In genomic region chr4:68416591-68416990, GRCh38 we compare ENCODE assay signal across 19 cellular contexts. TPM values are rescaled to one million over a fixed set of nuclear protein-coding genes. Genes with fewer than 3 reads are reported as not detected.
"Had no signal": no experiment of that assay in that cellular context is flagged by ENCODE, and none has a peak within 500 bp of the region (broad histone marks: within the 10 kb centered on the region; RNA-seq: fewer than 3 reads in every experiment).

No MANE protein-coding gene starts in this region.

- DNase-seq: activated naive CD4-positive, alpha-beta T cell; activated naive CD8-positive, alpha-beta T cell treated with anti-CD3 and anti-CD28 coated beads, Interleukin-2, amount 10 ng/mL, durations not matched to agents 7 days and 5 days; anterior cingulate cortex; effector memory CD8-positive, alpha-beta T cell; erythroblast; glutamatergic neuron; kidney glomerular epithelial cell; nephron progenitor cell; occipital lobe; right cardiac atrium; small intestine had no signal

- H3K27ac Mint-ChIP-seq: activated naive CD8-positive, alpha-beta T cell treated with anti-CD3 and anti-CD28 coated beads, Interleukin-2, amount 10 ng/mL, durations not matched to agents 7 days and 5 days; activated T-helper 1 cell treated with anti-CD3 and anti-CD28 coated beads, Interleukin-12 subunit alpha, Interleukin-12 subunit beta, Interleukin-2, Interleukin-4 antibody, amounts not matched to agents 30 ng/mL and 10 ng/mL and 1 ng/mL, durations not matched to agents 14 hours and 24 hours and 36 hours; dendritic cell treated with granulocyte-macrophage colony-stimulating factor and Interleukin-4, amounts not matched to agents 40 ng/mL and 50 ng/mL, for 4 days; effector memory CD8-positive, alpha-beta T cell; nephron progenitor cell; progenitor cell of endocrine pancreas; stimulated activated naive CD8-positive, alpha-beta T cell treated with anti-CD3 and anti-CD28 coated beads, Interleukin-15, Interleukin-2, amounts not matched to agents 100 ng/mL and 50 ng/mL, for 24 hours; type B pancreatic cell had no signal

- H3K4me1 Mint-ChIP-seq: nephron progenitor cell had no signal

- H3K36me3 Mint-ChIP-seq: activated naive CD8-positive, alpha-beta T cell treated with anti-CD3 and anti-CD28 coated beads, Interleukin-2, amount 10 ng/mL, durations not matched to agents 7 days and 5 days; type B pancreatic cell had no signal

- H3K27me3 Mint-ChIP-seq: activated naive CD8-positive, alpha-beta T cell treated with anti-CD3 and anti-CD28 coated beads, Interleukin-2, amount 10 ng/mL, durations not matched to agents 7 days and 5 days; dendritic cell treated with granulocyte-macrophage colony-stimulating factor and Interleukin-4, amounts not matched to agents 40 ng/mL and 50 ng/mL, for 4 days; progenitor cell of endocrine pancreas; stimulated activated naive CD8-positive, alpha-beta T cell treated with anti-CD3 and anti-CD28 coated beads, Interleukin-15, Interleukin-2, amounts not matched to agents 100 ng/mL and 50 ng/mL, for 24 hours; type B pancreatic cell had no signal

- H3K9me3 Mint-ChIP-seq: activated T-helper 1 cell treated with anti-CD3 and anti-CD28 coated beads, Interleukin-12 subunit alpha, Interleukin-12 subunit beta, Interleukin-2, Interleukin-4 antibody, amounts not matched to agents 30 ng/mL and 10 ng/mL and 1 ng/mL, durations not matched to agents 14 hours and 24 hours and 36 hours; effector memory CD8-positive, alpha-beta T cell; type B pancreatic cell had no signal

- H3K4me3 Mint-ChIP-seq: activated naive CD8-positive, alpha-beta T cell treated with anti-CD3 and anti-CD28 coated beads, Interleukin-2, amount 10 ng/mL, durations not matched to agents 7 days and 5 days; activated T-helper 1 cell treated with anti-CD3 and anti-CD28 coated beads, Interleukin-12 subunit alpha, Interleukin-12 subunit beta, Interleukin-2, Interleukin-4 antibody, amounts not matched to agents 30 ng/mL and 10 ng/mL and 1 ng/mL, durations not matched to agents 14 hours and 24 hours and 36 hours; dendritic cell treated with granulocyte-macrophage colony-stimulating factor and Interleukin-4, amounts not matched to agents 40 ng/mL and 50 ng/mL, for 4 days; effector memory CD8-positive, alpha-beta T cell; nephron progenitor cell; stimulated activated naive CD8-positive, alpha-beta T cell treated with anti-CD3 and anti-CD28 coated beads, Interleukin-15, Interleukin-2, amounts not matched to agents 100 ng/mL and 50 ng/mL, for 24 hours; type B pancreatic cell had no signal

RNA-seq across cellular contexts. Expression of gene TMPRSS11E, which starts 30.7 kb away (rescaled TPM):
- total RNA-seq: activated T-helper 1 cell treated with anti-CD3 and anti-CD28 coated beads, Interleukin-12 subunit alpha, Interleukin-12 subunit beta, Interleukin-2, Interleukin-4 antibody, amounts not matched to agents 30 ng/mL and 10 ng/mL and 1 ng/mL, durations not matched to agents 14 hours and 24 hours and 36 hours; cerebellum; mesenteric fat pad; right cardiac atrium; temporal lobe had no signal
- polyA plus RNA-seq: right cardiac atrium had no signal
